ENCODE assay signal across 1 cellular context in genomic region chr2:230305416-230306275, GRCh38.
TF ChIP-seq lines count a peak whose summit lies in the region.

No MANE protein-coding gene starts in this region.

TF ChIP-seq in HepG2, 621 proteins besides CTCF, POLR2A, EP300 and RAD21 (continued from another document):
- TF ChIP-seq ZBTB34 (CRISPR knock-in tag; IDR thresholded peaks at IDR 0.05) (no peak), KDM6A (CRISPR knock-in tag; IDR thresholded peaks at IDR 0.05; ENCODE audit: low read depth) (no peak), ZFP82 (CRISPR knock-in tag; IDR thresholded peaks at IDR 0.05; ENCODE audit: borderline replicate concordance) (no peak), IKZF4 (CRISPR knock-in tag; IDR thresholded peaks at IDR 0.05; ENCODE audit: borderline replicate concordance, low read depth, not compliant biosample characterization) (no peak), ZNF780A (CRISPR knock-in tag; IDR thresholded peaks at IDR 0.05) (no peak), ZNF234 (CRISPR knock-in tag; conservative IDR thresholded peaks at IDR 0.05) (no peak), HNRNPH1 (optimal IDR thresholded peaks at IDR 0.05; ENCODE audit: low read depth, low read length) (no peak), ZNF891 (CRISPR knock-in tag; IDR thresholded peaks at IDR 0.05) (no peak), ZNF274 (CRISPR knock-in tag; IDR thresholded peaks at IDR 0.05) (peak; percentile 70; the same call in 1 of the 2 replicates), MIXL1 (CRISPR knock-in tag; IDR thresholded peaks at IDR 0.05) (no peak), POLR2AphosphoS5 (IDR thresholded peaks at IDR 0.05; ENCODE audit: low read depth, low read length) (no peak), TBX2 (CRISPR knock-in tag; IDR thresholded peaks at IDR 0.05; ENCODE audit: borderline replicate concordance) (0 out of 2 replicates have a peak, but pooled peaks have one; percentile 15), GABPB1 (CRISPR knock-in tag; IDR thresholded peaks at IDR 0.05) (peak; percentile 24; the same call in 1 of the 2 replicates), HNRNPL (IDR thresholded peaks at IDR 0.05; ENCODE audit: low read depth, low read length) (0 out of 2 replicates have a peak, but pooled peaks have one; percentile 42), ZBTB4 (CRISPR knock-in tag; IDR thresholded peaks at IDR 0.05; ENCODE audit: borderline replicate concordance) (peak; percentile 21; the same call in 1 of the 2 replicates), CENPX (CRISPR knock-in tag; IDR thresholded peaks at IDR 0.05) (no peak), ZNF687 (CRISPR knock-in tag; IDR thresholded peaks at IDR 0.05) (peak; percentile 9; the same call in 1 of the 2 replicates), NFIB (CRISPR knock-in tag; IDR thresholded peaks at IDR 0.05; ENCODE audit: borderline replicate concordance) (no peak), ETS1 (CRISPR knock-in tag; IDR thresholded peaks at IDR 0.05) (no peak), TAF15 (IDR thresholded peaks at IDR 0.05; ENCODE audit: low read depth, low read length, poor library complexity, severe bottlenecking) (no peak), ZNF572 (CRISPR knock-in tag; IDR thresholded peaks at IDR 0.05) (no peak), IKZF1 (IDR thresholded peaks at IDR 0.05) (no peak), ZMYM4 (CRISPR knock-in tag; IDR thresholded peaks at IDR 0.05) (no peak), ZNF329 (CRISPR knock-in tag; IDR thresholded peaks at IDR 0.05; ENCODE audit: low read depth) (no peak), XRCC5 (optimal IDR thresholded peaks at IDR 0.05; ENCODE audit: low read length) (peak; percentile 33), ZNF720 (CRISPR knock-in tag; IDR thresholded peaks at IDR 0.05) (no peak), WIZ (CRISPR knock-in tag; IDR thresholded peaks at IDR 0.05) (no peak), ZBTB8A (CRISPR knock-in tag; IDR thresholded peaks at IDR 0.05; ENCODE audit: borderline replicate concordance, low read depth) (no peak), ZNF383 (CRISPR knock-in tag; IDR thresholded peaks at IDR 0.05; ENCODE audit: borderline replicate concordance) (no peak), ZNF564 (CRISPR knock-in tag; IDR thresholded peaks at IDR 0.05) (no peak), MIER3 (CRISPR knock-in tag; IDR thresholded peaks at IDR 0.05; ENCODE audit: borderline replicate concordance) (no peak), EED (CRISPR knock-in tag; IDR thresholded peaks at IDR 0.05) (peak; percentile 78; the same call in 1 of the 2 replicates), SALL1 (CRISPR knock-in tag; IDR thresholded peaks at IDR 0.05) (peak; percentile 2; the same call in 1 of the 2 replicates), PAWR (CRISPR knock-in tag; IDR thresholded peaks at IDR 0.05; ENCODE audit: borderline replicate concordance) (no peak), ZNF180 (CRISPR knock-in tag; IDR thresholded peaks at IDR 0.05; ENCODE audit: borderline replicate concordance, low read depth) (no peak), SMARCE1 (IDR thresholded peaks at IDR 0.05; ENCODE audit: borderline replicate concordance) (no peak), GATAD2A (CRISPR knock-in tag; IDR thresholded peaks at IDR 0.05) (no peak), SRY (CRISPR knock-in tag; IDR thresholded peaks at IDR 0.05) (no peak)
